Comparison of ENCODE assay signal across 8 cellular contexts in genomic region chr4:82284858-82285805, GRCh38.
DNase-seq lines count a peak whose midpoint lies in the region; ATAC-seq, FAIRE-seq and TF ChIP-seq lines count a peak whose summit lies in the region.

No MANE protein-coding gene starts in this region.

- peak overlapping the region; percentile 58 for H3K27ac Mint-ChIP-seq in activated naive CD8-positive, alpha-beta T cell treated with anti-CD3 and anti-CD28 coated beads, Interleukin-2, amount 50 U/mL, for 24 hours

- H3K4me3 Mint-ChIP-seq in activated naive CD8-positive, alpha-beta T cell treated with anti-CD3 and anti-CD28 coated beads, Interleukin-2, amount 50 U/mL, for 24 hours, result peak overlapping the region; percentile 69

- H3K4me1 Mint-ChIP-seq in activated naive CD8-positive, alpha-beta T cell treated with anti-CD3 and anti-CD28 coated beads, Interleukin-2, amount 50 U/mL, for 24 hours, result peaks cover 14% of the 10 kb centered on the region

- no peak overlapping the region for H2AFZ ChIP-seq in SU-DHL-6 (ENCODE audit: low read depth, low read length, severe bottlenecking)

- H4K20me1 ChIP-seq in SU-DHL-6 (ENCODE audit: low read depth, low read length), result no peaks in the 10 kb centered on the region

- WGBS in pancreas, 2 donors, result 2% methylated on average over 58 to 61 of the region's 61 CpGs

- peak overlapping the region; percentile 38; the same call in 1 of the 2 replicates for H3K9ac ChIP-seq in SU-DHL-6 (ENCODE audit: low read length)

- intact Hi-C loops in pancreas (cut with DNase I), result no loop called here
- intact Hi-C loops in tibial artery (cut with DNase I; ENCODE audit: low total_unique reads), result loop anchor here (5.0 kb wide), 1 partner anchor 82 kb away; no protein-coding TSS in a partner anchor

- H3K4me1 ChIP-seq in cardiac muscle cell (ENCODE audit: low read depth) (no peaks in the 10 kb centered on the region), pancreas (no peaks in the 10 kb centered on the region), tibial artery (peaks cover 0 to 12% (median 7%) of the 10 kb centered on the region in 4 donors)

- H3K9me3 ChIP-seq in SU-DHL-6 (ENCODE audit: insufficient read depth, low read length) (no peaks in the 10 kb centered on the region), cardiac muscle cell (ENCODE audit: low read depth) (no peaks in the 10 kb centered on the region), pancreas (no peaks in the 10 kb centered on the region), tibial artery (no peaks in the 10 kb centered on the region)

- H3K36me3 ChIP-seq in SU-DHL-6 (ENCODE audit: low read length) (no peaks in the 10 kb centered on the region), cardiac muscle cell (no peaks in the 10 kb centered on the region), pancreas (no peaks in the 10 kb centered on the region), tibial artery (no peaks in the 10 kb centered on the region)

- peak overlapping the region; percentile 43 for H3K4me3 ChIP-seq in GM12864 (ENCODE audit: low read depth, low read length)
- H3K4me3 ChIP-seq in SU-DHL-6 (ENCODE audit: insufficient read depth, low read length, poor library complexity, severe bottlenecking), result peak overlapping the region; percentile 49
- peak overlapping the region; percentile 31 for H3K4me3 ChIP-seq in cardiac muscle cell
- H3K4me3 ChIP-seq in pancreas, result peak overlapping the region in 3 of 4 donors; percentile 10 to 39 (median 37)
- peak overlapping the region; percentile 41 to 51 for H3K4me3 ChIP-seq in tibial artery

- H3K9me3 Mint-ChIP-seq in activated naive CD8-positive, alpha-beta T cell treated with anti-CD3 and anti-CD28 coated beads, Interleukin-2, amount 50 U/mL, for 24 hours, result no peaks in the 10 kb centered on the region

- H3K4me2 ChIP-seq in SU-DHL-6 (ENCODE audit: low read depth, low read length, poor library complexity, severe bottlenecking), result peak overlapping the region; percentile 80

- no peaks in the 10 kb centered on the region for H3F3A ChIP-seq in SU-DHL-6 (ENCODE audit: insufficient read depth)

- H3K9me2 ChIP-seq in SU-DHL-6 (replicated peaks; ENCODE audit: insufficient read depth, low read length), result no peaks in the 10 kb centered on the region

- peak; percentile 83 for FAIRE-seq in pancreas (lab: Jason Lieb, UNC)

- ATAC-seq in HG02763 (IDR thresholded peaks at IDR 0.05; ENCODE audit: unreplicated experiment), result peak; percentile 99
- peak; percentile 100 for ATAC-seq in activated naive CD8-positive, alpha-beta T cell treated with anti-CD3 and anti-CD28 coated beads, Interleukin-2, amount 50 U/mL, for 24 hours
- ATAC-seq in pancreas, result peak; percentile 96 to 99 (median 98)

- DNase-seq in GM12864 (ENCODE audit: low read depth) (peak; percentile 90), NCI-H1417 (lab: John Stamatoyannopoulos, UW) (peak; percentile 96 to 99 (median 98)), cardiac muscle cell (ENCODE audit: low read depth in 1 of 2, low spot score in 1 of 2) (peak; percentile 99), pancreas (peak; percentile 99 to 100 (median 100)), tibial artery (peak; percentile 99 to 100)
- peak; percentile 100 for DNase-seq in activated naive CD8-positive, alpha-beta T cell treated with anti-CD3 and anti-CD28 coated beads, Interleukin-2, amount 50 U/mL, for 24 hours

- TF ChIP-seq CTCF in GM12864 (IDR thresholded peaks at IDR 0.05; ENCODE audit: low read depth, low read length, missing control alignments) (peak; percentile 87), SU-DHL-6 (IDR thresholded peaks at IDR 0.05; ENCODE audit: insufficient read depth, low read length, poor library complexity, severe bottlenecking) (peak; percentile 67), cardiac muscle cell (IDR thresholded peaks at IDR 0.05; ENCODE audit: low read depth, low read length) (peak; percentile 82), pancreas (IDR thresholded peaks at IDR 0.05) (peak; percentile 93 to 97 (median 96)), tibial artery (IDR thresholded peaks at IDR 0.05) (peak; percentile 71 to 98)

- H3K27me3 ChIP-seq in SU-DHL-6 (ENCODE audit: low read length) (no peaks in the 10 kb centered on the region), cardiac muscle cell (no peaks in the 10 kb centered on the region), pancreas (no peaks in the 10 kb centered on the region), tibial artery (no peaks in the 10 kb centered on the region)

- peaks cover 4% of the 10 kb centered on the region for H3K27me3 Mint-ChIP-seq in activated naive CD8-positive, alpha-beta T cell treated with anti-CD3 and anti-CD28 coated beads, Interleukin-2, amount 50 U/mL, for 24 hours

- no peaks in the 10 kb centered on the region for H3K36me3 Mint-ChIP-seq in activated naive CD8-positive, alpha-beta T cell treated with anti-CD3 and anti-CD28 coated beads, Interleukin-2, amount 50 U/mL, for 24 hours (ENCODE audit: low read depth)

- H3K79me2 ChIP-seq in SU-DHL-6 (ENCODE audit: insufficient read depth, low read length), result no peaks in the 10 kb centered on the region

- no peak overlapping the region for H3K27ac ChIP-seq in SU-DHL-6 (ENCODE audit: low read depth, low read length)
- peak overlapping the region; percentile 66 for H3K27ac ChIP-seq in cardiac muscle cell
- peak overlapping the region; percentile 49 to 75 (median 58) for H3K27ac ChIP-seq in pancreas
- H3K27ac ChIP-seq in tibial artery, result peak overlapping the region; percentile 42 to 46
